In genomic region chr10:24469993-24470392, GRCh38 we compare ENCODE assay signal across 17 cellular contexts.
DNase-seq lines count a peak whose midpoint lies in the region; ATAC-seq and TF ChIP-seq lines count a peak whose summit lies in the region.
"Had no signal": no experiment of that assay in that cellular context is flagged by ENCODE, and none has a peak within 500 bp of the region (broad histone marks: within the 10 kb centered on the region; RNA-seq: fewer than 3 reads in every experiment).

No MANE protein-coding gene starts in this region.

- in situ Hi-C loops in GM13977 (cut with MboI; ENCODE audit: low pct_unique_long_range_greater_than_20kb, low sequenced_read_pairs, unreplicated experiment) = no loop called here

- POLR2A ChIA-PET in A673 (lab: Charles Lee; ENCODE audit: low non-redundant PET) (no interaction called here), HEK293 (lab: Yijun Ruan, JAX) (no interaction called here)

- H3K4me1 Mint-ChIP-seq in nephron (peaks cover 34% of the 10 kb centered on the region), immature natural killer cell (no peaks in the 10 kb centered on the region)

- CTCF ChIA-PET in A673 (lab: Charles Lee) (no interaction called here), HEK293 (lab: Yijun Ruan, JAX) (no interaction called here)

- WGBS in body of pancreas, 2 donors = 55 to 64% methylated on average over 8 of the region's 8 CpGs

- TF ChIP-seq POLR2A in body of pancreas (IDR thresholded peaks at IDR 0.05) = no peak

- DNase-seq in A673 (ENCODE audit: low spot score) = no peak
- DNase-seq in body of pancreas = peak in 3 of 4 donors; percentile 35 to 37 (median 35)
- DNase-seq in lower lobe of right lung = no peak
- no peak for DNase-seq in GM13977 (ENCODE audit: low spot score)
- DNase-seq in immature natural killer cell = no peak
- DNase-seq: cerebellar nuclear complex, COR-L47, heart right ventricle, HFFc6, left ventricle myocardium inferior, sigmoid colon, SW 1271 had no signal

- H3K27ac ChIP-seq in A673 (ENCODE audit: low read depth, low read length, poor library complexity, severe bottlenecking) (peak overlapping the region; percentile 29), HEK293 (ENCODE audit: extremely low read depth, low read depth, low read length) (no peak overlapping the region), body of pancreas (peak overlapping the region in 3 of 4 donors; percentile 67 to 95 (median 93)), lower lobe of right lung (no peak overlapping the region)
- H3K27ac ChIP-seq: heart right ventricle, left ventricle myocardium inferior, sigmoid colon had no signal

- H3K4me3 ChIP-seq in A673 (ENCODE audit: low read depth, low read length, poor library complexity, severe bottlenecking) (no peak overlapping the region), HEK293 (ENCODE audit: low read depth, low read length) (no peak overlapping the region), body of pancreas (no peak overlapping the region), lower lobe of right lung (no peak overlapping the region)
- H3K4me3 ChIP-seq: heart right ventricle, left ventricle myocardium inferior, sigmoid colon had no signal

- H3K4me3 Mint-ChIP-seq in nephron (peak overlapping the region in 2 of 3 experiments; percentile 5 to 14), immature natural killer cell (no peak overlapping the region)
- H3K4me3 Mint-ChIP-seq: HFFc6; natural killer cell treated with Interleukin-12 subunit alpha and Interleukin-12 subunit beta and Interleukin-15 and Interleukin-18, amount 100 ng/mL, for 72 hours had no signal

- TF ChIP-seq CTCF in A673 (conservative IDR thresholded peaks at IDR 0.05; ENCODE audit: low read depth, low read length) (no peak), HEK293 (tag by site-specific recombination; IDR thresholded peaks at IDR 0.05) (no peak), body of pancreas (IDR thresholded peaks at IDR 0.05) (no peak), nephron (IDR thresholded peaks at IDR 0.05; ENCODE audit: unreplicated experiment in 3 of 3) (no peak), lower lobe of right lung (IDR thresholded peaks at IDR 0.05) (no peak), GM13977 (IDR thresholded peaks at IDR 0.05; ENCODE audit: extremely low read depth, insufficient read depth, missing control alignments) (no peak)

- H3K36me3 ChIP-seq in A673 (ENCODE audit: insufficient read depth, low read length, poor library complexity, severe bottlenecking) (peaks cover 40% of the 10 kb centered on the region), HEK293 (ENCODE audit: control insufficient read depth in 2 of 2, insufficient read depth in 1 of 2, low read length in 2 of 2) (peaks cover 0 to 9% of the 10 kb centered on the region in 2 experiments; a peak in 2 of 3 replicates), body of pancreas (replicated peaks in 1 of 2; ENCODE audit: insufficient read depth in 1 of 2, low read depth in 2 of 2) (peaks cover 0 to 3% of the 10 kb centered on the region in 2 donors), lower lobe of right lung (peaks cover 12% of the 10 kb centered on the region)

- H3K4me1 ChIP-seq in A673 (ENCODE audit: insufficient read depth, low read length, poor library complexity, severe bottlenecking) = peaks cover 36% of the 10 kb centered on the region
- H3K4me1 ChIP-seq in HEK293 (ENCODE audit: control insufficient read depth, insufficient read depth, low read length) = peaks cover 3% of the 10 kb centered on the region; the same call in 1 of the 2 replicates
- H3K4me1 ChIP-seq in body of pancreas = peaks cover 30% of the 10 kb centered on the region
- H3K4me1 ChIP-seq in lower lobe of right lung = peaks cover 3% of the 10 kb centered on the region

- H3K9me3 Mint-ChIP-seq in nephron (peaks cover 10% of the 10 kb centered on the region), immature natural killer cell (peaks cover 0 to 3% (median 0%) of the 10 kb centered on the region in 6 donors)
- H3K9me3 Mint-ChIP-seq: natural killer cell treated with Interleukin-12 subunit alpha and Interleukin-12 subunit beta and Interleukin-15 and Interleukin-18, amount 100 ng/mL, for 72 hours had no signal

- H3K27me3 ChIP-seq in A673 (replicated peaks; ENCODE audit: insufficient read depth, low read depth, low read length, poor library complexity) = no peaks in the 10 kb centered on the region
- H3K27me3 ChIP-seq in body of pancreas = no peaks in the 10 kb centered on the region
- H3K27me3 ChIP-seq in lower lobe of right lung (ENCODE audit: low read depth) = no peaks in the 10 kb centered on the region
- H3K27me3 ChIP-seq: heart right ventricle, sigmoid colon had no signal

- intact Hi-C loops in A673 (cut with micrococcal nuclease; ENCODE audit: unreplicated experiment) (loop anchor here (5.0 kb wide), 1 partner anchor 32 kb away; no protein-coding TSS in a partner anchor), body of pancreas (cut with DNase I) (no loop called here), lower lobe of right lung (cut with DNase I) (no loop called here)

- H3K9me3 ChIP-seq in A673 (ENCODE audit: low read depth, low read length, poor library complexity, severe bottlenecking) (no peaks in the 10 kb centered on the region), HEK293 (ENCODE audit: control insufficient read depth, insufficient read depth, low read depth, low read length) (no peaks in the 10 kb centered on the region), body of pancreas (no peaks in the 10 kb centered on the region), lower lobe of right lung (no peaks in the 10 kb centered on the region)
- H3K9me3 ChIP-seq: sigmoid colon had no signal

- ATAC-seq in body of pancreas (peak; percentile 15), lower lobe of right lung (no peak), GM19395 (IDR thresholded peaks at IDR 0.05; ENCODE audit: unreplicated experiment) (no peak)
- ATAC-seq: activated CD4-positive, CD25-positive, alpha-beta regulatory T cell treated with anti-CD3 and anti-CD28 coated beads, Interleukin-2, amount 50 U/mL, for 24 hours; heart right ventricle; natural killer cell treated with Interleukin-12 subunit alpha and Interleukin-12 subunit beta and Interleukin-15 and Interleukin-18, amount 100 ng/mL, for 72 hours had no signal

- H3K36me3 Mint-ChIP-seq in nephron (ENCODE audit: low read depth) (peaks cover 46% of the 10 kb centered on the region), immature natural killer cell (no peaks in the 10 kb centered on the region)
- H3K36me3 Mint-ChIP-seq: natural killer cell treated with Interleukin-12 subunit alpha and Interleukin-12 subunit beta and Interleukin-15 and Interleukin-18, amount 100 ng/mL, for 72 hours had no signal

- H3K27ac Mint-ChIP-seq in nephron (peak overlapping the region; percentile 27 to 89 (median 75)), immature natural killer cell (no peak overlapping the region)
- H3K27ac Mint-ChIP-seq: HFFc6; natural killer cell treated with Interleukin-12 subunit alpha and Interleukin-12 subunit beta and Interleukin-15 and Interleukin-18, amount 100 ng/mL, for 72 hours had no signal

- H3K27me3 Mint-ChIP-seq in nephron (ENCODE audit: low read depth) = no peaks in the 10 kb centered on the region
- peaks cover 0 to 6% (median 2%) of the 10 kb centered on the region in 3 donors for H3K27me3 Mint-ChIP-seq in immature natural killer cell (ENCODE audit: low read depth in 3 of 3)

- no TSS peak for BruUV-seq in A673 (replicated peaks; lab: Mats Ljungman, UMichigan)

TF ChIP-seq in HEK293, 187 proteins besides CTCF, POLR2A, EP300 and RAD21 (continues in another document):
- TF ChIP-seq KLF17 (tag by site-specific recombination; IDR thresholded peaks at IDR 0.05) (peak; percentile 73), ZNF843 (tag by site-specific recombination; IDR thresholded peaks at IDR 0.05) (peak; percentile 83), ZNF830 (tag by site-specific recombination; IDR thresholded peaks at IDR 0.05; ENCODE audit: low read depth) (no peak), MZF1 (tag by site-specific recombination; IDR thresholded peaks at IDR 0.05; ENCODE audit: borderline replicate concordance) (peak; percentile 76; the same call in 1 of the 2 replicates), TRIM28 (IDR thresholded peaks at IDR 0.05; ENCODE audit: borderline replicate concordance, low read length) (peak; percentile 44; the same call in 1 of the 2 replicates), ZIC2 (tag by site-specific recombination; IDR thresholded peaks at IDR 0.05) (peak; percentile 87), GLI2 (tag by site-specific recombination; IDR thresholded peaks at IDR 0.05; ENCODE audit: borderline replicate concordance, low read depth) (0 out of 2 replicates have a peak, but pooled peaks have one; percentile 5), OSR2 (tag by site-specific recombination; IDR thresholded peaks at IDR 0.05) (peak; percentile 91), ZBTB17 (tag by site-specific recombination; IDR thresholded peaks at IDR 0.05) (peak; percentile 72), ZNF701 (tag by site-specific recombination; IDR thresholded peaks at IDR 0.05) (no peak), ZXDB (tag by site-specific recombination; IDR thresholded peaks at IDR 0.05) (peak; percentile 61; the same call in 1 of the 2 replicates)
- TF ChIP-seq, protein P1, sequence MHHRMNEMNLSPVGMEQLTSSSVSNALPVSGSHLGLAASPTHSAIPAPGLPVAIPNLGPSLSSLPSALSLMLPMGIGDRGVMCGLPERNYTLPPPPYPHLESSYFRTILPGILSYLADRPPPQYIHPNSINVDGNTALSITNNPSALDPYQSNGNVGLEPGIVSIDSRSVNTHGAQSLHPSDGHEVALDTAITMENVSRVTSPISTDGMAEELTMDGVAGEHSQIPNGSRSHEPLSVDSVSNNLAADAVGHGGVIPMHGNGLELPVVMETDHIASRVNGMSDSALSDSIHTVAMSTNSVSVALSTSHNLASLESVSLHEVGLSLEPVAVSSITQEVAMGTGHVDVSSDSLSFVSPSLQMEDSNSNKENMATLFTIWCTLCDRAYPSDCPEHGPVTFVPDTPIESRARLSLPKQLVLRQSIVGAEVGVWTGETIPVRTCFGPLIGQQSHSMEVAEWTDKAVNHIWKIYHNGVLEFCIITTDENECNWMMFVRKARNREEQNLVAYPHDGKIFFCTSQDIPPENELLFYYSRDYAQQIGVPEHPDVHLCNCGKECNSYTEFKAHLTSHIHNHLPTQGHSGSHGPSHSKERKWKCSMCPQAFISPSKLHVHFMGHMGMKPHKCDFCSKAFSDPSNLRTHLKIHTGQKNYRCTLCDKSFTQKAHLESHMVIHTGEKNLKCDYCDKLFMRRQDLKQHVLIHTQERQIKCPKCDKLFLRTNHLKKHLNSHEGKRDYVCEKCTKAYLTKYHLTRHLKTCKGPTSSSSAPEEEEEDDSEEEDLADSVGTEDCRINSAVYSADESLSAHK (tag by site-specific recombination; IDR thresholded peaks at IDR 0.05) = peak; percentile 54; the same call in 1 of the 2 replicates

Comparison
In these comparisons a context has a peak if more than half of its experiments do, and no peak if none do; other contexts are left out.
1. DNase-seq: peak in body of pancreas (3 of 4); none in A673 (single experiment), lower lobe of right lung (single experiment), GM13977 (single experiment) and immature natural killer cell (0 of 3).
2. H3K27ac ChIP-seq: peak in A673 (single experiment) and body of pancreas (3 of 4); none in HEK293 (single experiment) and lower lobe of right lung (single experiment).
3. H3K27ac Mint-ChIP-seq: peak in nephron (3 of 3); none in immature natural killer cell (0 of 6).
4. H3K4me3 Mint-ChIP-seq: peak in nephron (2 of 3); none in immature natural killer cell (0 of 5).